9 cellular contexts compared by ENCODE assay signal in the genomic region with DNA sequence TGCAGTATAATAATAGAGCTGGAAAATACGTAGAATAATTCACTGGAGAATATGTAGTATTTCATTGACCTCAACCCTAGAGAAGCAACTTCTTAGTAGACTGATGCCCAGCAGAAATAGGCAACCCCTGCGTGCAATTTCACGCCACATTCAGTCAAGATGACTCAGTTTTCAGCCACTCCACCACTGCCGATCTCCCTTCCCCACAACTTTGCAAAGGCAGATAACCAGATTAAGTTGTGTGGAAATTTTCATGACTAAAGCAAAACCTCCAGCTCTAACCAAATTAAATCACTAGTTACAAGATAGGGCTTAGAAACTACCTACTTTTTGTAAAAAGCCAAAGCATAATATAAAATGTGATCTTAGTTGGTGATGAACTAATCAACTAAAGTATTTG.
DNase-seq lines count a peak whose midpoint lies in the region; ATAC-seq and TF ChIP-seq lines count a peak whose summit lies in the region.
"Had no signal": no experiment of that assay in that cellular context is flagged by ENCODE, and none has a peak within 500 bp of the region (broad histone marks: within the 10 kb centered on the region; RNA-seq: fewer than 3 reads in every experiment).

No MANE protein-coding gene starts in this region.

- H3K27me3 ChIP-seq in gastrocnemius medialis (no peaks in the 10 kb centered on the region), thyroid gland (no peaks in the 10 kb centered on the region)

- peak overlapping the region; percentile 85 to 95 (median 90) for H3K27ac Mint-ChIP-seq in IgD-negative memory B cell
- H3K27ac Mint-ChIP-seq in immature natural killer cell, result peak overlapping the region; percentile 79 to 92 (median 88)

- WGBS in thyroid gland, 2 donors, result 88 to 92% methylated on average over 4 of the region's 4 CpGs

- ATAC-seq in GM18502 (IDR thresholded peaks at IDR 0.05; ENCODE audit: poor library complexity, unreplicated experiment), result peak; percentile 52
- no peak for ATAC-seq in gastrocnemius medialis

- H3K4me1 ChIP-seq in gastrocnemius medialis, result peaks cover 11 to 27% of the 10 kb centered on the region in 2 donors
- H3K4me1 ChIP-seq in thyroid gland, result peaks cover 0 to 28% of the 10 kb centered on the region in 2 donors

- in situ Hi-C loops in gastrocnemius medialis (cut with MboI; ENCODE audit: low sequenced_read_pairs in 4 of 4), result no loop called here

- TF ChIP-seq CTCF in gastrocnemius medialis (IDR thresholded peaks at IDR 0.05 in 4 of 5, conservative IDR thresholded peaks at IDR 0.05 in 1 of 5) (no peak), thyroid gland (IDR thresholded peaks at IDR 0.05) (no peak)

- no peak overlapping the region for H3K27ac ChIP-seq in gastrocnemius medialis
- no peak overlapping the region for H3K27ac ChIP-seq in thyroid gland

- peak overlapping the region; percentile 21 to 91 (median 48) for H3K4me3 Mint-ChIP-seq in IgD-negative memory B cell
- H3K4me3 Mint-ChIP-seq in immature natural killer cell, result peak overlapping the region; percentile 18 to 69 (median 59)

- TF ChIP-seq POLR2A in gastrocnemius medialis (IDR thresholded peaks at IDR 0.05) (no peak), thyroid gland (IDR thresholded peaks at IDR 0.05) (no peak)

- intact Hi-C loops in gastrocnemius medialis (cut with DNase I; ENCODE audit: low total_unique reads), result loop anchor here (5.0 kb wide), 1 partner anchor 62 kb away; a partner anchor contains a TSS
- intact Hi-C loops in thyroid gland (cut with DNase I), result no loop called here
- intact Hi-C loops in head of caudate nucleus (cut with DNase I), result no loop called here

- H3K36me3 Mint-ChIP-seq in IgD-negative memory B cell (no peaks in the 10 kb centered on the region), immature natural killer cell (peaks cover 0 to 5% (median 0%) of the 10 kb centered on the region in 3 donors)

- H3K4me3 ChIP-seq in gastrocnemius medialis (no peak overlapping the region), thyroid gland (replicated peaks in 1 of 3) (no peak overlapping the region)

- peak; percentile 55 for DNase-seq in activated CD8-positive, alpha-beta memory T cell treated with anti-CD3 and anti-CD28 coated beads, Interleukin-2, amount 50 U/mL, for 4 hours
- DNase-seq in immature natural killer cell, result peak; percentile 47 to 61 (median 48)
- DNase-seq in gastrocnemius medialis, result no peak
- DNase-seq in thyroid gland, result no peak
- no peak for DNase-seq in SW 1271 (lab: John Stamatoyannopoulos, UW)
- DNase-seq in head of caudate nucleus, result no peak
- DNase-seq: left cardiac atrium had no signal

- H3K9me3 Mint-ChIP-seq in IgD-negative memory B cell (no peaks in the 10 kb centered on the region), immature natural killer cell (no peaks in the 10 kb centered on the region)

- H3K9me3 ChIP-seq in gastrocnemius medialis, result no peaks in the 10 kb centered on the region
- H3K9me3 ChIP-seq in thyroid gland, result no peaks in the 10 kb centered on the region

- H3K4me1 Mint-ChIP-seq in IgD-negative memory B cell (peaks cover 49 to 62% (median 60%) of the 10 kb centered on the region in 3 donors), immature natural killer cell (peaks cover 74 to 84% of the 10 kb centered on the region in 2 donors)

- H3K36me3 ChIP-seq in gastrocnemius medialis (no peaks in the 10 kb centered on the region), thyroid gland (no peaks in the 10 kb centered on the region)

- H3K27me3 Mint-ChIP-seq in IgD-negative memory B cell, result no peaks in the 10 kb centered on the region
- H3K27me3 Mint-ChIP-seq in immature natural killer cell (ENCODE audit: low read depth in 3 of 3), result peaks cover 0 to 3% (median 2%) of the 10 kb centered on the region in 3 donors

Comparison
In these comparisons a context has a peak if more than half of its experiments do, and no peak if none do; other contexts are left out.
1. DNase-seq: peak in activated CD8-positive, alpha-beta memory T cell treated with anti-CD3 and anti-CD28 coated beads, Interleukin-2, amount 50 U/mL, for 4 hours (single experiment) and immature natural killer cell (3 of 3); none in gastrocnemius medialis (0 of 2), thyroid gland (0 of 2), SW 1271 (0 of 2) and head of caudate nucleus (0 of 42).